In the genomic region with DNA sequence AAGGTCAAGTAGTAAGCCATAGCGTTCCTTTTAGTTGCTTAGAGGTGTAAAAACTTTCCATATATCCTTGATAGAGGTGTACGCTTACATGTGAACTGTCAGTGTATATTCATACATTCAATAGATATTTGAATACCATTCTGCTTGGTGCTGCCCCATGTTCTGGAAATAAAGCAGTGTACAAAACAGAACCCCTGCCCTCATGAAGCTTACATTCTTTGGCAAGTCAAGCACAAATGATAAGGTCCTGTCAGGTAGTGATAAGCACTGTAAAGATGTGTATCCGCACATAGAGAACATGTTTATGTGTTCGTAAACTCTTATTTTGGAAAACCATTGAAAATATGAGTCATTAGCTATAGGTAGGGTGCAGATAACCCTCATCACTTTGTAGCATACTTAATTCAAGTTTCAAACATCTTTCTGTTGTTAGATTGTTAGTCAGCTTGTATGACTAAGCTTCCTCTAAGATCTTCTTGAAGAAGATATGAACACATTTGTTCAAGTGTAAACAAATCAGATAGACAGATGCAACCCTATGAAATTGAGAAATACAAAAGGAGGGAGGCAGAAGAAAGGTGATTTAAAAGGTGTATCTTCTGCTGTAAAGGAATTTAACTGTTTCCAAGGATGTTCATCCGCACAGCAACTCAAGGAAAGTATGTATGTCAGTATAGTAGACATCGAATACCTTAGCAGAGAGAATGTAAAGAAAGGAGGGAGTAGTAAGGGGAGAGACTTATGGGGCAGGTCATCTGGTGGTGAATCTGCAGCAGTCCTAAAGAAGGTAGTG, we compare ENCODE assay signal across 1 cellular context.
TF ChIP-seq lines count a peak whose summit lies in the region.

No MANE protein-coding gene starts in this region.

TF ChIP-seq in HepG2, 621 proteins besides CTCF, POLR2A, EP300 and RAD21:
- TF ChIP-seq ZNF615 (CRISPR knock-in tag; IDR thresholded peaks at IDR 0.05; ENCODE audit: borderline replicate concordance), result no peak
